In genomic region chr17:48023408-48024148, GRCh38 we compare ENCODE assay signal across 8 cellular contexts. TPM values are rescaled to one million over a fixed set of nuclear protein-coding genes. Genes with fewer than 3 reads are reported as not detected.
DNase-seq lines count a peak whose midpoint lies in the region; ATAC-seq and TF ChIP-seq lines count a peak whose summit lies in the region.

No MANE protein-coding gene starts in this region.

- under 1% methylated on average over 22 of the region's 53 CpGs for WGBS in mammary epithelial cell (ENCODE audit: low coverage, missing lambda C conversion rate)

- DNase-seq in GF-D8 (lab: John Stamatoyannopoulos, UW) (peak; percentile 34), NCI-H146 (lab: John Stamatoyannopoulos, UW) (peak; percentile 88), mammary epithelial cell (peak; percentile 83), renal cortical epithelial cell (ENCODE audit: low read depth) (peak; percentile 64)
- peak; percentile 22 for DNase-seq in T-helper 2 cell treated with Interferon-gamma antibody and Interleukin-4, amounts not matched to agents 5 μg/mL and 100 μg/mL, for 36 hours (ENCODE audit: low spot score)

- H3K27me3 ChIP-seq in mammary epithelial cell (ENCODE audit: insufficient read depth, low read length) (no peaks in the 10 kb centered on the region), iPS-15b (ENCODE audit: control insufficient read depth, insufficient read depth, low read length) (peaks cover 27% of the 10 kb centered on the region)

- dilution Hi-C loops in mammary epithelial cell (cut with HindIII; ENCODE audit: low sequenced_read_pairs): no loop called here

- TF ChIP-seq CTCF in mammary epithelial cell (conservative IDR thresholded peaks at IDR 0.05 in 1 of 2, IDR thresholded peaks at IDR 0.05 in 1 of 2; ENCODE audit: extremely low read depth in 1 of 2, insufficient read depth in 1 of 2, low read depth in 1 of 2, low read length in 2 of 2): peak in 1 of 2 donors; percentile 63

- peak overlapping the region; percentile 91 for H3K4me2 ChIP-seq in mammary epithelial cell (ENCODE audit: insufficient read depth, low read depth, low read length)

- H3K36me3 ChIP-seq in mammary epithelial cell (ENCODE audit: insufficient read depth, low read length) (no peaks in the 10 kb centered on the region), iPS-15b (ENCODE audit: control insufficient read depth, insufficient read depth, low read length) (no peaks in the 10 kb centered on the region)

- peak overlapping the region; percentile 81 for H3K4me3 Mint-ChIP-seq in T-helper 2 cell treated with Interferon-gamma antibody and Interleukin-4, amounts not matched to agents 5 μg/mL and 100 μg/mL, for 36 hours

- intact Hi-C loops in mammary epithelial cell (cut with micrococcal nuclease): loop anchor here (1.0 to 10.0 kb wide), 6 partner anchors 21 to 851 kb away; no protein-coding TSS in a partner anchor

- BruUV-seq in mammary epithelial cell (replicated peaks; lab: Mats Ljungman, UMichigan): no TSS peak

- H3K36me3 Mint-ChIP-seq in T-helper 2 cell treated with Interferon-gamma antibody and Interleukin-4, amounts not matched to agents 5 μg/mL and 100 μg/mL, for 36 hours (ENCODE audit: low read depth): no peaks in the 10 kb centered on the region

- no peaks in the 10 kb centered on the region for H3K9me3 ChIP-seq in mammary epithelial cell (replicated peaks; ENCODE audit: insufficient read depth, low read length)
- H3K9me3 ChIP-seq in iPS-15b (ENCODE audit: control insufficient read depth, insufficient read depth, low read length): no peaks in the 10 kb centered on the region

- peak overlapping the region; percentile 87 for H2AFZ ChIP-seq in mammary epithelial cell (ENCODE audit: low read depth, low read length)

- no peaks in the 10 kb centered on the region for H3K79me2 ChIP-seq in mammary epithelial cell (ENCODE audit: insufficient read depth, low read length)

- no peaks in the 10 kb centered on the region for H3K9me3 Mint-ChIP-seq in T-helper 2 cell treated with Interferon-gamma antibody and Interleukin-4, amounts not matched to agents 5 μg/mL and 100 μg/mL, for 36 hours

- no peak for ATAC-seq in HG02938 (IDR thresholded peaks at IDR 0.05; ENCODE audit: unreplicated experiment)
- no peak for ATAC-seq in HG02973 (IDR thresholded peaks at IDR 0.05; ENCODE audit: unreplicated experiment)

- in situ Hi-C loops in mammary epithelial cell (cut with MboI; ENCODE audit: low sequenced_read_pairs in 2 of 2): loop anchor here in 1 of 2 donors (10.0 kb wide), 1 partner anchor 111 kb away; no protein-coding TSS in a partner anchor

- CTCF ChIA-PET in mammary epithelial cell (lab: Charles Lee; ENCODE audit: low non-redundant PET): no interaction called here

- peak overlapping the region; percentile 72 for H3K27ac Mint-ChIP-seq in T-helper 2 cell treated with Interferon-gamma antibody and Interleukin-4, amounts not matched to agents 5 μg/mL and 100 μg/mL, for 36 hours

- H3K4me3 ChIP-seq in mammary epithelial cell (replicated peaks in 1 of 3; ENCODE audit: insufficient read depth in 1 of 3, low read depth in 2 of 3, low read length in 3 of 3) (peak overlapping the region in 2 of 3 experiments; percentile 45 to 55), iPS-15b (ENCODE audit: low read depth, low read length) (peak overlapping the region; percentile 56)

- peaks cover 35% of the 10 kb centered on the region for H3K27me3 Mint-ChIP-seq in T-helper 2 cell treated with Interferon-gamma antibody and Interleukin-4, amounts not matched to agents 5 μg/mL and 100 μg/mL, for 36 hours (ENCODE audit: low read depth)

- H3K27ac ChIP-seq in mammary epithelial cell (ENCODE audit: insufficient read depth, low read depth, low read length): peak overlapping the region; percentile 89

- H3K4me1 ChIP-seq in mammary epithelial cell (ENCODE audit: insufficient read depth, low read length) (peaks cover 37% of the 10 kb centered on the region), iPS-15b (ENCODE audit: control insufficient read depth, insufficient read depth, low read length) (peaks cover 19% of the 10 kb centered on the region)

- H3K4me1 Mint-ChIP-seq in T-helper 2 cell treated with Interferon-gamma antibody and Interleukin-4, amounts not matched to agents 5 μg/mL and 100 μg/mL, for 36 hours (ENCODE audit: low read depth): peaks cover 38% of the 10 kb centered on the region

- H3K9ac ChIP-seq in mammary epithelial cell (ENCODE audit: insufficient read depth, low read length) (peak overlapping the region; percentile 81), iPS-15b (ENCODE audit: low read depth, low read length) (no peak overlapping the region)

- H4K20me1 ChIP-seq in mammary epithelial cell (ENCODE audit: insufficient read depth, low read length): no peaks in the 10 kb centered on the region

RNA-seq across cellular contexts. Expression of gene COPZ2, which starts 14.0 kb away (rescaled TPM):
- total RNA-seq in mammary epithelial cell (10 to 100 TPM; 11.2 to 46.2 TPM), renal cortical epithelial cell (6.8 and 8.0 TPM in 2 replicates)
- 15.6 TPM for polyA plus RNA-seq in mammary epithelial cell
- polyA minus RNA-seq in mammary epithelial cell: 14.1 TPM

RNA-seq across cellular contexts. Expression of gene NFE2L1, which starts 24.6 kb away (rescaled TPM):
- total RNA-seq in mammary epithelial cell: 100 to 1,000 TPM; 283 to 291 TPM
- polyA plus RNA-seq in mammary epithelial cell: 138 TPM
- 315 TPM for polyA minus RNA-seq in mammary epithelial cell
- total RNA-seq in renal cortical epithelial cell: 75.0 and 267 TPM in 2 replicates

RNA-seq across cellular contexts. Expression of gene CDK5RAP3, which starts 52.7 kb away (rescaled TPM):
- total RNA-seq in mammary epithelial cell: 100 to 1,000 TPM in 1 of 2 donors, 10 to 100 TPM in 1; 35.3 to 116 TPM
- polyA plus RNA-seq in mammary epithelial cell: 70.6 TPM
- polyA minus RNA-seq in mammary epithelial cell: 121 TPM
- total RNA-seq in renal cortical epithelial cell: 50.7 and 66.2 TPM in 2 replicates

Comparison
In these comparisons a context has a peak if more than half of its experiments do, and no peak if none do; other contexts are left out.
1. DNase-seq: peak in every context shown above with its lines; median percentile 88 in NCI-H146; 83 in mammary epithelial cell; 64 in renal cortical epithelial cell; 34 in GF-D8; 22 in T-helper 2 cell treated with Interferon-gamma antibody and Interleukin-4, amounts not matched to agents 5 μg/mL and 100 μg/mL, for 36 hours.